Comparison of ENCODE assay signal across 16 cellular contexts in genomic region chr6:109498049-109498448, GRCh38. TPM values are rescaled to one million over a fixed set of nuclear protein-coding genes. Genes with fewer than 3 reads are reported as not detected.
DNase-seq lines count a peak whose midpoint lies in the region; ATAC-seq and TF ChIP-seq lines count a peak whose summit lies in the region.
"Had no signal": no experiment of that assay in that cellular context is flagged by ENCODE, and none has a peak within 500 bp of the region (broad histone marks: within the 10 kb centered on the region; RNA-seq: fewer than 3 reads in every experiment).

No MANE protein-coding gene starts in this region.

- no peak overlapping the region for H3K4me3 Mint-ChIP-seq in activated CD4-positive, alpha-beta T cell treated with anti-CD3 and anti-CD28 coated beads, Interleukin-2, amount 10 ng/mL, durations not matched to agents 24 days and 14 days
- H3K4me3 Mint-ChIP-seq in activated CD4-positive, alpha-beta T cell treated with anti-CD3 and anti-CD28 coated beads, Interleukin-2, amount 10 ng/mL, durations not matched to agents 7 days and 5 days, result no peak overlapping the region
- H3K4me3 Mint-ChIP-seq in WTC11, result no peak overlapping the region
- H3K4me3 Mint-ChIP-seq in endothelial cell (ENCODE audit: unreplicated experiment), result no peak overlapping the region
- H3K4me3 Mint-ChIP-seq: B cell; CD4-positive, alpha-beta T cell; H9; HFFc6 had no signal

- TF ChIP-seq CTCF in WTC11 (IDR thresholded peaks at IDR 0.05) (no peak), endothelial cell (IDR thresholded peaks at IDR 0.05; ENCODE audit: unreplicated experiment) (no peak)

- CTCF ChIA-PET in activated CD4-positive, alpha-beta T cell treated with anti-CD3 and anti-CD28 coated beads, Interleukin-2, amount 10 ng/mL, durations not matched to agents 7 days and 5 days (lab: Charles Lee), result interaction anchor here (0.6 to 3.1 kb wide), 2 partner anchors 9 to 567 kb away, joined by 5 to 11 read pairs; no protein-coding TSS in a partner anchor
- CTCF ChIA-PET in WTC11 (lab: Charles Lee), result no interaction called here

- ATAC-seq in WTC11, result peak; percentile 65
- ATAC-seq: HepG2 had no signal

- no peaks in the 10 kb centered on the region for H3K36me3 Mint-ChIP-seq in activated CD4-positive, alpha-beta T cell treated with anti-CD3 and anti-CD28 coated beads, Interleukin-2, amount 10 ng/mL, durations not matched to agents 24 days and 14 days (ENCODE audit: low read depth)
- no peaks in the 10 kb centered on the region for H3K36me3 Mint-ChIP-seq in activated CD4-positive, alpha-beta T cell treated with anti-CD3 and anti-CD28 coated beads, Interleukin-2, amount 10 ng/mL, durations not matched to agents 7 days and 5 days (ENCODE audit: low read depth)
- H3K36me3 Mint-ChIP-seq in WTC11, result no peaks in the 10 kb centered on the region
- H3K36me3 Mint-ChIP-seq in endothelial cell (ENCODE audit: low read depth, unreplicated experiment), result no peaks in the 10 kb centered on the region

- no peak overlapping the region for H3K27ac Mint-ChIP-seq in activated CD4-positive, alpha-beta T cell treated with anti-CD3 and anti-CD28 coated beads, Interleukin-2, amount 10 ng/mL, durations not matched to agents 24 days and 14 days
- no peak overlapping the region for H3K27ac Mint-ChIP-seq in activated CD4-positive, alpha-beta T cell treated with anti-CD3 and anti-CD28 coated beads, Interleukin-2, amount 10 ng/mL, durations not matched to agents 7 days and 5 days
- H3K27ac Mint-ChIP-seq in WTC11 (no peak overlapping the region), endothelial cell (ENCODE audit: unreplicated experiment) (no peak overlapping the region)
- H3K27ac Mint-ChIP-seq: B cell; CD4-positive, alpha-beta T cell; HFFc6 had no signal

- peak; percentile 38 for DNase-seq in activated CD4-positive, alpha-beta T cell treated with anti-CD3 and anti-CD28 coated beads, Interleukin-2, amount 10 ng/mL, durations not matched to agents 24 days and 14 days
- DNase-seq in activated CD4-positive, alpha-beta T cell treated with anti-CD3 and anti-CD28 coated beads, Interleukin-2, amount 10 ng/mL, durations not matched to agents 7 days and 5 days, result no peak
- DNase-seq in NCI-H146 treated with DMSO at 0.1 percent for 48 hours (lab: John Stamatoyannopoulos, UW; ENCODE audit: unreplicated experiment), result peak; percentile 45
- no peak for DNase-seq in WTC11 (ENCODE audit: low spot score)
- DNase-seq in HCEC 1CT, result no peak
- DNase-seq in endothelial cell (ENCODE audit: low spot score), result no peak
- DNase-seq in RPMI8226, result no peak
- DNase-seq: C1 segment of cervical spinal cord; CD4-positive, alpha-beta T cell; DMS79 treated with DMSO at 0.1 percent for 48 hours; EL; GOT3; H9; HFFc6 had no signal

- peaks cover 7% of the 10 kb centered on the region for H3K27me3 Mint-ChIP-seq in activated CD4-positive, alpha-beta T cell treated with anti-CD3 and anti-CD28 coated beads, Interleukin-2, amount 10 ng/mL, durations not matched to agents 24 days and 14 days
- H3K27me3 Mint-ChIP-seq in activated CD4-positive, alpha-beta T cell treated with anti-CD3 and anti-CD28 coated beads, Interleukin-2, amount 10 ng/mL, durations not matched to agents 7 days and 5 days, result no peaks in the 10 kb centered on the region
- H3K27me3 Mint-ChIP-seq in WTC11 (ENCODE audit: low read depth), result no peaks in the 10 kb centered on the region
- peaks cover 4% of the 10 kb centered on the region for H3K27me3 Mint-ChIP-seq in endothelial cell (ENCODE audit: unreplicated experiment)
- H3K27me3 Mint-ChIP-seq: CD4-positive, alpha-beta T cell had no signal

- H3K9me3 Mint-ChIP-seq in activated CD4-positive, alpha-beta T cell treated with anti-CD3 and anti-CD28 coated beads, Interleukin-2, amount 10 ng/mL, durations not matched to agents 24 days and 14 days, result no peaks in the 10 kb centered on the region
- no peaks in the 10 kb centered on the region for H3K9me3 Mint-ChIP-seq in activated CD4-positive, alpha-beta T cell treated with anti-CD3 and anti-CD28 coated beads, Interleukin-2, amount 10 ng/mL, durations not matched to agents 7 days and 5 days
- H3K9me3 Mint-ChIP-seq in WTC11 (no peaks in the 10 kb centered on the region), endothelial cell (ENCODE audit: unreplicated experiment) (no peaks in the 10 kb centered on the region)
- H3K9me3 Mint-ChIP-seq: CD4-positive, alpha-beta T cell; H9; HFFc6 had no signal

- POLR2A ChIA-PET in activated CD4-positive, alpha-beta T cell treated with anti-CD3 and anti-CD28 coated beads, Interleukin-2, amount 10 ng/mL, durations not matched to agents 7 days and 5 days (lab: Charles Lee), result no interaction called here
- POLR2A ChIA-PET in WTC11 (lab: Charles Lee), result no interaction called here

- intact Hi-C loops in activated CD4-positive, alpha-beta T cell treated with anti-CD3 and anti-CD28 coated beads, Interleukin-2, amount 10 ng/mL, durations not matched to agents 24 days and 14 days (cut with micrococcal nuclease), result no loop called here

- H3K4me1 Mint-ChIP-seq in activated CD4-positive, alpha-beta T cell treated with anti-CD3 and anti-CD28 coated beads, Interleukin-2, amount 10 ng/mL, durations not matched to agents 24 days and 14 days, result peaks cover 15% of the 10 kb centered on the region
- peaks cover 17% of the 10 kb centered on the region for H3K4me1 Mint-ChIP-seq in activated CD4-positive, alpha-beta T cell treated with anti-CD3 and anti-CD28 coated beads, Interleukin-2, amount 10 ng/mL, durations not matched to agents 7 days and 5 days
- peaks cover 47% of the 10 kb centered on the region for H3K4me1 Mint-ChIP-seq in WTC11
- no peaks in the 10 kb centered on the region for H3K4me1 Mint-ChIP-seq in endothelial cell (ENCODE audit: unreplicated experiment)

TF ChIP-seq in WTC11, 78 proteins besides CTCF, POLR2A, EP300 and RAD21:
- TF ChIP-seq ZNF423 (CRISPR knock-in tag; IDR thresholded peaks at IDR 0.05) (peak; percentile 14; the same call in 1 of the 2 replicates), GRHL2 (CRISPR knock-in tag; IDR thresholded peaks at IDR 0.05; ENCODE audit: insufficient replicate concordance, severe bottlenecking) (no peak)

RNA-seq across cellular contexts. Expression of gene ZBTB24, which starts 15.0 kb away (rescaled TPM):
- 18.9 and 19.6 TPM in 2 replicates for total RNA-seq in activated CD4-positive, alpha-beta T cell treated with anti-CD3 and anti-CD28 coated beads, Interleukin-2, amount 10 ng/mL, durations not matched to agents 24 days and 14 days
- total RNA-seq in activated CD4-positive, alpha-beta T cell treated with anti-CD3 and anti-CD28 coated beads, Interleukin-2, amount 10 ng/mL, durations not matched to agents 7 days and 5 days, result 10 to 100 TPM; 17.6 to 19.1 TPM
- total RNA-seq in WTC11 (2021), result 13.7 to 14.7 TPM (median 14.6 TPM) in 3 replicates
- total RNA-seq in endothelial cell (ENCODE audit: unreplicated experiment), result 5.1 TPM

RNA-seq across cellular contexts. Expression of gene MICAL1, which starts 42.5 kb away (rescaled TPM):
- 41.4 and 42.5 TPM in 2 replicates for total RNA-seq in activated CD4-positive, alpha-beta T cell treated with anti-CD3 and anti-CD28 coated beads, Interleukin-2, amount 10 ng/mL, durations not matched to agents 24 days and 14 days
- total RNA-seq in activated CD4-positive, alpha-beta T cell treated with anti-CD3 and anti-CD28 coated beads, Interleukin-2, amount 10 ng/mL, durations not matched to agents 7 days and 5 days, result 10 to 100 TPM; 93.1 to 98.3 TPM
- 51.6 to 57.4 TPM (median 52.2 TPM) in 3 replicates for total RNA-seq in WTC11 (2021)
- total RNA-seq in endothelial cell (ENCODE audit: unreplicated experiment), result 19.9 TPM

RNA-seq across cellular contexts. Expression of gene SMPD2, which starts 57.5 kb away (rescaled TPM):
- total RNA-seq in activated CD4-positive, alpha-beta T cell treated with anti-CD3 and anti-CD28 coated beads, Interleukin-2, amount 10 ng/mL, durations not matched to agents 24 days and 14 days, result 18.2 and 20.5 TPM in 2 replicates
- 10 to 100 TPM; 13.0 to 14.0 TPM for total RNA-seq in activated CD4-positive, alpha-beta T cell treated with anti-CD3 and anti-CD28 coated beads, Interleukin-2, amount 10 ng/mL, durations not matched to agents 7 days and 5 days
- 11.2 to 13.1 TPM (median 12.2 TPM) in 3 replicates for total RNA-seq in WTC11 (2021)
- 8.8 TPM for total RNA-seq in endothelial cell (ENCODE audit: unreplicated experiment)

RNA-seq across cellular contexts. Expression of gene PPIL6, which starts 57.6 kb away (rescaled TPM):
- total RNA-seq in activated CD4-positive, alpha-beta T cell treated with anti-CD3 and anti-CD28 coated beads, Interleukin-2, amount 10 ng/mL, durations not matched to agents 24 days and 14 days, result not detected in 2 replicates
- total RNA-seq in activated CD4-positive, alpha-beta T cell treated with anti-CD3 and anti-CD28 coated beads, Interleukin-2, amount 10 ng/mL, durations not matched to agents 7 days and 5 days, result under 1 TPM; 0.17 to 0.22 TPM
- total RNA-seq in WTC11 (2021) (0.61 to 0.76 TPM (median 0.69 TPM) in 3 replicates), endothelial cell (ENCODE audit: unreplicated experiment) (0.95 TPM)

Comparison
In these comparisons a context has a peak if more than half of its experiments do, and no peak if none do; other contexts are left out.
1. DNase-seq: peak in activated CD4-positive, alpha-beta T cell treated with anti-CD3 and anti-CD28 coated beads, Interleukin-2, amount 10 ng/mL, durations not matched to agents 24 days and 14 days (single experiment) and NCI-H146 treated with DMSO at 0.1 percent for 48 hours (single experiment); none in activated CD4-positive, alpha-beta T cell treated with anti-CD3 and anti-CD28 coated beads, Interleukin-2, amount 10 ng/mL, durations not matched to agents 7 days and 5 days (single experiment), WTC11 (single experiment), HCEC 1CT (single experiment), endothelial cell (single experiment) and RPMI8226 (single experiment).